ENCODE assay signal across 23 cellular contexts in genomic region chr5:72645447-72645846, GRCh38.
DNase-seq lines count a peak whose midpoint lies in the region; ATAC-seq, FAIRE-seq and TF ChIP-seq lines count a peak whose summit lies in the region.
"Had no signal": no experiment of that assay in that cellular context is flagged by ENCODE, and none has a peak within 500 bp of the region (broad histone marks: within the 10 kb centered on the region; RNA-seq: fewer than 3 reads in every experiment).

No MANE protein-coding gene starts in this region.

- no peak overlapping the region for H3K4me3 Mint-ChIP-seq in nephron
- no peak overlapping the region for H3K4me3 Mint-ChIP-seq in T-cell
- H3K4me3 Mint-ChIP-seq: CD14-positive monocyte; CD4-positive, alpha-beta T cell; CD8-positive, alpha-beta memory T cell had no signal

- H3K36me3 ChIP-seq in KMS-11 (ENCODE audit: insufficient read depth): no peaks in the 10 kb centered on the region
- H3K36me3 ChIP-seq: BE2C; BLaER1 treated with 17β-estradiol and CSF1 and Interleukin-3, amounts not matched to agents 10 nM and 100 nM; HAP-1 had no signal

- H3K9ac ChIP-seq in KMS-11: no peak overlapping the region
- H3K9ac ChIP-seq: BLaER1 treated with 17β-estradiol and CSF1 and Interleukin-3, amounts not matched to agents 10 nM and 100 nM had no signal

- POLR2A ChIA-PET in T-cell (lab: Charles Lee): no interaction called here

- no peaks in the 10 kb centered on the region for H3K79me2 ChIP-seq in KMS-11 (ENCODE audit: insufficient read depth, low read depth)

- DNase-seq in D721Med (ENCODE audit: insufficient read length, low spot score): no peak
- DNase-seq in SIG-M5 treated with dmso at 0.1 percent for 504 hours (lab: John Stamatoyannopoulos, UW; ENCODE audit: unreplicated experiment): no peak
- no peak for DNase-seq in stimulated activated CD4-positive, alpha-beta T cell treated with anti-CD3 and anti-CD28 coated beads, Interleukin-2, amount 100 ng/mL, for 48 hours
- DNase-seq in T-cell: no peak
- DNase-seq: 8988T; ACHN; AML-193; BE2C; CD4-positive, alpha-beta T cell; CD8-positive, alpha-beta memory T cell; DMS53; DMS79 treated with DMSO at 0.1 percent for 48 hours; GF-D8; GOT3 had no signal

- peak overlapping the region; percentile 40 for H3K27ac ChIP-seq in KMS-11
- H3K27ac ChIP-seq: A549; BLaER1 treated with 17β-estradiol and CSF1 and Interleukin-3, amounts not matched to agents 10 nM and 100 nM had no signal

- H3K4me1 Mint-ChIP-seq in nephron (peaks cover 43% of the 10 kb centered on the region), T-cell (no peaks in the 10 kb centered on the region)
- H3K4me1 Mint-ChIP-seq: CD8-positive, alpha-beta memory T cell had no signal

- H4K20me1 ChIP-seq in KMS-11 (ENCODE audit: insufficient read depth): no peaks in the 10 kb centered on the region
- H4K20me1 ChIP-seq: BLaER1 treated with 17β-estradiol and CSF1 and Interleukin-3, amounts not matched to agents 10 nM and 100 nM had no signal

- peaks cover 31% of the 10 kb centered on the region for H3K4me1 ChIP-seq in KMS-11 (ENCODE audit: low read depth, poor library complexity, severe bottlenecking)
- H3K4me1 ChIP-seq: HAP-1 had no signal

- peak overlapping the region; percentile 57 for H3K4me2 ChIP-seq in KMS-11
- H3K4me2 ChIP-seq: A549; BLaER1 treated with 17β-estradiol and CSF1 and Interleukin-3, amounts not matched to agents 10 nM and 100 nM had no signal

- H3K36me3 Mint-ChIP-seq in nephron (ENCODE audit: low read depth) (no peaks in the 10 kb centered on the region), T-cell (no peaks in the 10 kb centered on the region)
- H3K36me3 Mint-ChIP-seq: CD14-positive monocyte; CD8-positive, alpha-beta memory T cell had no signal

- no peaks in the 10 kb centered on the region for H3K27me3 ChIP-seq in KMS-11 (ENCODE audit: insufficient read depth, low read depth)
- H3K27me3 ChIP-seq: BE2C; BLaER1 treated with 17β-estradiol and CSF1 and Interleukin-3, amounts not matched to agents 10 nM and 100 nM had no signal

- peak; percentile 38 for FAIRE-seq in D721Med (lab: Jason Lieb, UNC)
- FAIRE-seq: A549, GM12892, H54 had no signal

- peak overlapping the region in 2 of 3 experiments; percentile 16 to 31 for H3K27ac Mint-ChIP-seq in nephron
- H3K27ac Mint-ChIP-seq in T-cell: no peak overlapping the region
- H3K27ac Mint-ChIP-seq: CD14-positive monocyte; CD4-positive, alpha-beta T cell; CD8-positive, alpha-beta memory T cell had no signal

- peak; percentile 59 for ATAC-seq in GM18867 (IDR thresholded peaks at IDR 0.05; ENCODE audit: unreplicated experiment)
- ATAC-seq in T-cell (replicated peaks in 1 of 4): no peak
- ATAC-seq: A549 had no signal

- CTCF ChIA-PET in T-cell (lab: Charles Lee): no interaction called here

- H3K9me3 Mint-ChIP-seq in nephron (no peaks in the 10 kb centered on the region), T-cell (no peaks in the 10 kb centered on the region)
- H3K9me3 Mint-ChIP-seq: CD14-positive monocyte; CD4-positive, alpha-beta T cell; CD8-positive, alpha-beta memory T cell had no signal

- H3K4me3 ChIP-seq in KMS-11 (IDR thresholded peaks at IDR 0.05; ENCODE audit: insufficient read depth, low read depth, low read length): no peak overlapping the region
- H3K4me3 ChIP-seq: A549; BLaER1 treated with 17β-estradiol and CSF1 and Interleukin-3, amounts not matched to agents 10 nM and 100 nM; HAP-1 had no signal

- peak overlapping the region; percentile 38; the same call in 1 of the 2 replicates for H2AFZ ChIP-seq in KMS-11 (ENCODE audit: low read depth)

- TF ChIP-seq CTCF in D721Med (IDR thresholded peaks at IDR 0.05; ENCODE audit: insufficient read depth, missing control alignments): no peak
- TF ChIP-seq CTCF in KMS-11 (conservative IDR thresholded peaks at IDR 0.05; ENCODE audit: low read depth, low read length): no peak
- TF ChIP-seq CTCF in nephron (IDR thresholded peaks at IDR 0.05; ENCODE audit: unreplicated experiment in 3 of 3): no peak

- H3K27me3 Mint-ChIP-seq in nephron (ENCODE audit: low read depth) (no peaks in the 10 kb centered on the region), T-cell (peaks cover 0 to 18% of the 10 kb centered on the region in 2 donors)

Comparison
In these comparisons a context has a peak if more than half of its experiments do, and no peak if none do; other contexts are left out.
1. H3K27ac Mint-ChIP-seq: peak in nephron (2 of 3); none in T-cell (0 of 2).